23 cellular contexts compared by ENCODE assay signal in genomic region chr4:8156617-8157016, GRCh38. TPM values are rescaled to one million over a fixed set of nuclear protein-coding genes. Genes with fewer than 3 reads are reported as not detected.
DNase-seq lines count a peak whose midpoint lies in the region; ATAC-seq, FAIRE-seq and TF ChIP-seq lines count a peak whose summit lies in the region.
"Had no signal": no experiment of that assay in that cellular context is flagged by ENCODE, and none has a peak within 500 bp of the region (broad histone marks: within the 10 kb centered on the region; RNA-seq: fewer than 3 reads in every experiment).

No MANE protein-coding gene starts in this region.

- no peak overlapping the region for H4K5ac ChIP-seq in H1 (ENCODE audit: insufficient read length, low read depth, low read length)

- TF ChIP-seq RAD21 in Ishikawa (IDR thresholded peaks at IDR 0.05; ENCODE audit: low read depth) (no peak), H1 (IDR thresholded peaks at IDR 0.05 in 1 of 2, conservative IDR thresholded peaks at IDR 0.05 in 1 of 2; ENCODE audit: low read depth in 2 of 2, low read length in 2 of 2) (no peak)

- WGBS in H1 (ENCODE audit: extremely low coverage in 1 of 2, insufficient coverage in 1 of 2, insufficient read length in 1 of 2, insufficient replicate concordance in 2 of 2, low coverage in 1 of 2, low lambda C conversion rate in 2 of 2, missing lambda C conversion rate in 1 of 2), 2 experiments = 86% methylated on average over 8 of the region's 8 CpGs; no CpG with 5 or more reads in 1 of the 2 experiments
- 29 to 45% (median 33%) methylated on average over 8 of the region's 8 CpGs for WGBS in psoas muscle, 3 donors

- no peaks in the 10 kb centered on the region for H3K79me1 ChIP-seq in H1 (ENCODE audit: low read depth, low read length)

- H3K79me2 ChIP-seq in H1 (ENCODE audit: control insufficient read depth in 1 of 2, insufficient read depth in 2 of 2, low read length in 2 of 2) (no peaks in the 10 kb centered on the region), Karpas-422 (ENCODE audit: low read length) (no peaks in the 10 kb centered on the region)

- no peak overlapping the region for H2BK120ac ChIP-seq in H1 (replicated peaks; ENCODE audit: low read depth, low read length)

- no peak overlapping the region for H2BK20ac ChIP-seq in H1 (ENCODE audit: low read length)

- no peak overlapping the region for H4K8ac ChIP-seq in H1 (ENCODE audit: extremely low read depth, insufficient read depth, low read length)

- no peaks in the 10 kb centered on the region for H3K9me2 ChIP-seq in Karpas-422 (replicated peaks; ENCODE audit: insufficient read depth, low read length)

- TF ChIP-seq EP300 in Ishikawa (IDR thresholded peaks at IDR 0.05; ENCODE audit: borderline replicate concordance) (no peak), H1 (IDR thresholded peaks at IDR 0.05; ENCODE audit: borderline replicate concordance in 1 of 2, low read depth in 2 of 2, low read length in 2 of 2) (no peak)

- H3K27ac ChIP-seq in H1 (ENCODE audit: low read depth, low read length) (no peak overlapping the region), psoas muscle (peak overlapping the region; percentile 85), Karpas-422 (ENCODE audit: low read length) (no peak overlapping the region)
- H3K27ac ChIP-seq: PC-9, upper lobe of right lung had no signal

- intact Hi-C loops in psoas muscle (cut with DNase I) = loop anchor here (5.0 kb wide), 2 partner anchors 34 to 39 kb away; no protein-coding TSS in a partner anchor

- no peak overlapping the region for H2BK12ac ChIP-seq in H1 (ENCODE audit: low read depth, low read length)

- ATAC-seq in psoas muscle = peak; percentile 31 to 65 (median 56)
- no peak for ATAC-seq in activated CD8-positive, alpha-beta memory T cell treated with anti-CD3 and anti-CD28 coated beads, Interleukin-2, amount 10 ng/mL, durations not matched to agents 7 days and 5 days
- ATAC-seq: esophagus mucosa, upper lobe of right lung had no signal

- H4K91ac ChIP-seq in H1 (replicated peaks; ENCODE audit: insufficient read length, low read length) = no peak overlapping the region

- H3K23ac ChIP-seq in H1 (ENCODE audit: insufficient read length) = no peak overlapping the region

- FAIRE-seq in H1 (lab: Jason Lieb, UNC) = no peak
- FAIRE-seq: frontal cortex had no signal

- no peak overlapping the region for H2BK5ac ChIP-seq in H1 (ENCODE audit: low read depth, low read length)

- no peak overlapping the region for H3K14ac ChIP-seq in H1 (ENCODE audit: insufficient read length)

- H4K20me1 ChIP-seq in H1 (replicated peaks in 1 of 2; ENCODE audit: control insufficient read depth in 1 of 2, insufficient read depth in 2 of 2, low read length in 2 of 2) = peaks cover 3 to 7% of the 10 kb centered on the region in 2 experiments
- no peaks in the 10 kb centered on the region for H4K20me1 ChIP-seq in Karpas-422 (ENCODE audit: insufficient read depth, low read depth, low read length)

- H3K36me3 ChIP-seq in H1 (ENCODE audit: control insufficient read depth in 2 of 4, insufficient read depth in 4 of 4, low read length in 3 of 4) (no peaks in the 10 kb centered on the region), psoas muscle (ENCODE audit: insufficient read depth in 1 of 2, low read depth in 1 of 2) (no peaks in the 10 kb centered on the region), Karpas-422 (ENCODE audit: insufficient read depth, low read length) (no peaks in the 10 kb centered on the region)
- H3K36me3 ChIP-seq: upper lobe of right lung had no signal

- H3K4me1 Mint-ChIP-seq in activated CD8-positive, alpha-beta memory T cell treated with anti-CD3 and anti-CD28 coated beads, Interleukin-2, amount 10 ng/mL, durations not matched to agents 7 days and 5 days = peaks cover 11% of the 10 kb centered on the region

- H3K36me3 Mint-ChIP-seq in activated CD8-positive, alpha-beta memory T cell treated with anti-CD3 and anti-CD28 coated beads, Interleukin-2, amount 10 ng/mL, durations not matched to agents 7 days and 5 days = no peaks in the 10 kb centered on the region
- H3K36me3 Mint-ChIP-seq: IgD-negative memory B cell had no signal

- H3K4me2 ChIP-seq in H1 (ENCODE audit: insufficient read depth in 1 of 2, low read depth in 2 of 2, low read length in 2 of 2) (no peak overlapping the region), Karpas-422 (ENCODE audit: low read depth, low read length, poor library complexity, severe bottlenecking) (no peak overlapping the region)
- H3K4me2 ChIP-seq: PC-9 had no signal

- H3K4me1 ChIP-seq in H1 (replicated peaks in 1 of 4; ENCODE audit: control insufficient read depth in 3 of 4, insufficient read depth in 4 of 4, low read length in 3 of 4) (peaks cover 0 to 5% (median 2%) of the 10 kb centered on the region in 4 experiments; a peak in 4 of 7 replicates), psoas muscle (peaks cover 35% of the 10 kb centered on the region), Karpas-422 (ENCODE audit: low read length) (peaks cover 6% of the 10 kb centered on the region)

- peaks cover 18% of the 10 kb centered on the region for H3K27me3 Mint-ChIP-seq in activated CD8-positive, alpha-beta memory T cell treated with anti-CD3 and anti-CD28 coated beads, Interleukin-2, amount 10 ng/mL, durations not matched to agents 7 days and 5 days

- H3K9ac ChIP-seq in H1 (replicated peaks in 1 of 4; ENCODE audit: extremely low read depth in 1 of 4, low read depth in 3 of 4, low read length in 3 of 4) (no peak overlapping the region), Karpas-422 (ENCODE audit: low read length) (no peak overlapping the region)

- no peak overlapping the region for H3K27ac Mint-ChIP-seq in activated CD8-positive, alpha-beta memory T cell treated with anti-CD3 and anti-CD28 coated beads, Interleukin-2, amount 10 ng/mL, durations not matched to agents 7 days and 5 days
- H3K27ac Mint-ChIP-seq: activated CD4-positive, alpha-beta T cell treated with anti-CD3 and anti-CD28 coated beads, Interleukin-2, amount 10 ng/mL, durations not matched to agents 7 days and 5 days; activated naive CD8-positive, alpha-beta T cell treated with anti-CD3 and anti-CD28 coated beads, Interleukin-2, amount 10 ng/mL, durations not matched to agents 7 days and 5 days; IgD-negative memory B cell had no signal

- no peak overlapping the region for H3K4me3 Mint-ChIP-seq in activated CD8-positive, alpha-beta memory T cell treated with anti-CD3 and anti-CD28 coated beads, Interleukin-2, amount 10 ng/mL, durations not matched to agents 7 days and 5 days
- H3K4me3 Mint-ChIP-seq: activated naive CD8-positive, alpha-beta T cell treated with anti-CD3 and anti-CD28 coated beads, Interleukin-2, amount 10 ng/mL, durations not matched to agents 7 days and 5 days had no signal

- no peak overlapping the region for H3K18ac ChIP-seq in H1 (ENCODE audit: extremely low read depth, low read length)

- TF ChIP-seq CTCF in H1 (IDR thresholded peaks at IDR 0.05; ENCODE audit: control extremely low read depth in 1 of 3, insufficient read depth in 1 of 3, low read depth in 1 of 3, low read length in 3 of 3) = no peak
- TF ChIP-seq CTCF in psoas muscle (IDR thresholded peaks at IDR 0.05) = no peak

- TF ChIP-seq POLR2A in H1 (IDR thresholded peaks at IDR 0.05; ENCODE audit: control extremely low read depth in 1 of 2, low read depth in 2 of 2, low read length in 2 of 2) = no peak

- DNase-seq in NCI-H1417 (lab: John Stamatoyannopoulos, UW) (peak in 2 of 3 experiments; percentile 40 to 59), NCI-H1417 treated with DMSO at 0.1 percent for 48 hours (lab: John Stamatoyannopoulos, UW) (no peak), H1 (ENCODE audit: low read depth in 1 of 2, low spot score in 2 of 2) (no peak), psoas muscle (peak; percentile 76 to 88), hypothalamus (lab: John Stamatoyannopoulos, UW) (no peak), Karpas-422 (no peak)
- no peak for DNase-seq in activated CD8-positive, alpha-beta memory T cell treated with anti-CD3 and anti-CD28 coated beads, Interleukin-2, amount 10 ng/mL, durations not matched to agents 7 days and 5 days
- DNase-seq: 8988T; activated CD4-positive, alpha-beta T cell treated with anti-CD3 and anti-CD28 coated beads, Interleukin-2, amount 10 ng/mL, durations not matched to agents 7 days and 5 days; activated naive CD8-positive, alpha-beta T cell treated with anti-CD3 and anti-CD28 coated beads, Interleukin-2, amount 10 ng/mL, durations not matched to agents 7 days and 5 days; AML-193; effector memory CD4-positive, alpha-beta T cell; GOT3; islet precursor cell; NCI-H2029; NCI-H226; PC-9; stimulated activated CD8-positive, alpha-beta memory T cell treated with anti-CD3 and anti-CD28 coated beads, Interleukin-4, amount 100 ng/mL, for 48 hours; upper lobe of right lung had no signal

- POLR2A ChIA-PET in H1 (lab: Charles Lee; ENCODE audit: partially characterized antibody) = interaction anchor here (0.6 kb wide), 1 partner anchor 25 kb away, joined by 4 read pairs; no protein-coding TSS in a partner anchor

- H3K27me3 ChIP-seq in H1 (replicated peaks in 1 of 4; ENCODE audit: control insufficient read depth in 3 of 4, extremely low read depth in 1 of 4, insufficient read depth in 3 of 4, low read length in 3 of 4) = peaks cover 6 to 43% (median 30%) of the 10 kb centered on the region in 4 experiments
- no peaks in the 10 kb centered on the region for H3K27me3 ChIP-seq in psoas muscle (ENCODE audit: insufficient read depth in 3 of 3, low read length in 2 of 3)
- H3K27me3 ChIP-seq in Karpas-422 (ENCODE audit: low read length) = no peaks in the 10 kb centered on the region

- H2BK15ac ChIP-seq in H1 (ENCODE audit: low read length) = 0 out of 2 replicates have a peak overlapping the region, but pooled peaks have one; percentile 61

- H3K4me3 ChIP-seq in H1 (ENCODE audit: extremely low read depth in 1 of 4, insufficient read depth in 2 of 4, low read depth in 3 of 4, low read length in 4 of 4) (no peak overlapping the region), psoas muscle (peak overlapping the region; percentile 87), Karpas-422 (ENCODE audit: low read length) (no peak overlapping the region)
- H3K4me3 ChIP-seq: PC-9, upper lobe of right lung had no signal

- H3K23me2 ChIP-seq in H1 (ENCODE audit: low read depth, low read length) = peaks cover 14% of the 10 kb centered on the region; the same call in 1 of the 2 replicates

- no peaks in the 10 kb centered on the region for H3K9me3 ChIP-seq in H1 (ENCODE audit: insufficient read depth in 2 of 2, low read depth in 1 of 2, low read length in 1 of 2)
- H3K9me3 ChIP-seq in psoas muscle = no peaks in the 10 kb centered on the region
- no peaks in the 10 kb centered on the region for H3K9me3 ChIP-seq in Karpas-422 (ENCODE audit: low read length)
- H3K9me3 ChIP-seq: upper lobe of right lung had no signal

- H3K56ac ChIP-seq in H1 (replicated peaks; ENCODE audit: insufficient read length, low read depth, low read length) = no peak overlapping the region

- H3K9me3 Mint-ChIP-seq in activated CD8-positive, alpha-beta memory T cell treated with anti-CD3 and anti-CD28 coated beads, Interleukin-2, amount 10 ng/mL, durations not matched to agents 7 days and 5 days (ENCODE audit: low read depth) = no peaks in the 10 kb centered on the region
- H3K9me3 Mint-ChIP-seq: activated CD4-positive, alpha-beta T cell treated with anti-CD3 and anti-CD28 coated beads, Interleukin-2, amount 10 ng/mL, durations not matched to agents 7 days and 5 days; activated naive CD8-positive, alpha-beta T cell treated with anti-CD3 and anti-CD28 coated beads, Interleukin-2, amount 10 ng/mL, durations not matched to agents 7 days and 5 days; IgD-negative memory B cell had no signal

- H2AK5ac ChIP-seq in H1 (ENCODE audit: low read depth, low read length) = no peak overlapping the region; the same call in 1 of the 2 replicates

- no peak overlapping the region for H3K4ac ChIP-seq in H1 (replicated peaks; ENCODE audit: insufficient read length, low read depth, low read length)

- CTCF ChIA-PET in H1 (lab: Charles Lee; ENCODE audit: partially characterized antibody) = interaction anchor here (0.6 to 2.2 kb wide), 8 partner anchors 11 to 462 kb away, joined by 3 to 6 read pairs (median 3); no protein-coding TSS in a partner anchor
- CTCF ChIA-PET in activated CD8-positive, alpha-beta memory T cell treated with anti-CD3 and anti-CD28 coated beads, Interleukin-2, amount 10 ng/mL, durations not matched to agents 7 days and 5 days (lab: Charles Lee) = interaction anchor here (1.4 kb wide), 1 partner anchor 354 kb away, joined by 3 read pairs; no protein-coding TSS in a partner anchor

- H2AFZ ChIP-seq in H1 (ENCODE audit: low read length) (no peak overlapping the region), Karpas-422 (ENCODE audit: low read length) (no peak overlapping the region)
- H2AFZ ChIP-seq: PC-9 had no signal

RNA-seq across cellular contexts. Expression of gene ABLIM2, which starts 2.0 kb away (rescaled TPM):
- 2.8 and 3.0 TPM in 2 replicates for total RNA-seq in H1 (2021; fragmentation: NEBNext Ultra II Directional; extraction: Animal tissue kit (Norgen Biotek cat#: 25700))
- 3.0 TPM in 2 replicates for polyA plus RNA-seq in H1 (2011; rRNA removed)
- polyA plus RNA-seq in H1 (2011; cell fraction: cytosol; rRNA removed) = 3.6 TPM
- 5.9 TPM for polyA plus RNA-seq in H1 (2011; cell fraction: nucleus; rRNA removed)
- polyA plus RNA-seq in H1 (2012, experiment 1 of 2) = 2.9 to 4.0 TPM (median 3.3 TPM) in 4 replicates
- polyA plus RNA-seq in H1 (2012, experiment 2 of 2) = 2.2 TPM
- 0.95 TPM for polyA plus RNA-seq in H1 (2013, experiment 1 of 2)
- polyA plus RNA-seq in H1 (2013, experiment 2 of 2) = 1.2 TPM
- polyA minus RNA-seq in H1 (2011; rRNA and poly(A)+ RNA removed) = 2.7 and 4.9 TPM in 2 replicates
- 1.2 TPM for polyA minus RNA-seq in H1 (2011; cell fraction: cytosol; rRNA and poly(A)+ RNA removed)
- polyA minus RNA-seq in H1 (2011; cell fraction: nucleus; rRNA and poly(A)+ RNA removed) = 9.1 TPM
- 100 to 1,000 TPM; 127 to 956 (median 461) TPM for total RNA-seq in psoas muscle
- 100 to 1,000 TPM in 2 of 3 donors, 10 to 100 TPM in 1; 82.2 to 295 (median 123) TPM for polyA plus RNA-seq in psoas muscle
- not detected in 2 replicates for total RNA-seq in Karpas-422 (2014; rRNA removed; shearing (Covaris generic); ENCODE audit: low replicate concordance)
- total RNA-seq in activated CD8-positive, alpha-beta memory T cell treated with anti-CD3 and anti-CD28 coated beads, Interleukin-2, amount 10 ng/mL, durations not matched to agents 7 days and 5 days = under 1 TPM in 1 of 2 experiments, not detected in 1; 0.19 TPM

RNA-seq across cellular contexts. Expression of gene SH3TC1, which starts 42.5 kb away (rescaled TPM):
- total RNA-seq in H1 (2021; fragmentation: NEBNext Ultra II Directional; extraction: Animal tissue kit (Norgen Biotek cat#: 25700)) = 0.29 TPM in 1 of 2 replicates, not detected in the other
- 0.13 and 0.15 TPM in 2 replicates for polyA plus RNA-seq in H1 (2011; rRNA removed)
- 0.14 TPM for polyA plus RNA-seq in H1 (2011; cell fraction: cytosol; rRNA removed)
- 0.29 TPM for polyA plus RNA-seq in H1 (2011; cell fraction: nucleus; rRNA removed)
- 0.08 to 0.36 TPM (median 0.14 TPM) in 4 replicates for polyA plus RNA-seq in H1 (2012, experiment 1 of 2)
- polyA plus RNA-seq in H1 (2012, experiment 2 of 2) = 0.22 TPM
- 0.16 TPM for polyA plus RNA-seq in H1 (2013, experiment 1 of 2)
- 0.07 TPM for polyA plus RNA-seq in H1 (2013, experiment 2 of 2)
- polyA minus RNA-seq in H1 (2011; rRNA and poly(A)+ RNA removed) = 0.13 and 0.71 TPM in 2 replicates
- not detected for polyA minus RNA-seq in H1 (2011; cell fraction: cytosol; rRNA and poly(A)+ RNA removed)
- 0.30 TPM for polyA minus RNA-seq in H1 (2011; cell fraction: nucleus; rRNA and poly(A)+ RNA removed)
- total RNA-seq in psoas muscle = 1 to 10 TPM; 4.6 to 7.9 (median 4.9) TPM
- polyA plus RNA-seq in psoas muscle = 1 to 10 TPM; 1.9 to 5.0 (median 4.0) TPM
- 1.7 and 6.9 TPM in 2 replicates for total RNA-seq in Karpas-422 (2014; rRNA removed; shearing (Covaris generic); ENCODE audit: low replicate concordance)
- total RNA-seq in activated CD8-positive, alpha-beta memory T cell treated with anti-CD3 and anti-CD28 coated beads, Interleukin-2, amount 10 ng/mL, durations not matched to agents 7 days and 5 days = 10 to 100 TPM in 1 of 2 experiments, 1 to 10 TPM in 1; 6.0 to 10.7 TPM

Comparison
In these comparisons a context has a peak if more than half of its experiments do, and no peak if none do; other contexts are left out.
1. DNase-seq: peak in NCI-H1417 (2 of 3) and psoas muscle (2 of 2); none in NCI-H1417 treated with DMSO at 0.1 percent for 48 hours (single experiment), H1 (0 of 2), hypothalamus (0 of 51), Karpas-422 (single experiment) and activated CD8-positive, alpha-beta memory T cell treated with anti-CD3 and anti-CD28 coated beads, Interleukin-2, amount 10 ng/mL, durations not matched to agents 7 days and 5 days (single experiment).
2. RNA of gene ABLIM2, which starts 2.0 kb away (total RNA-seq): 127 to 956 TPM in psoas muscle; 2.8 to 3.0 TPM in H1, 0.19 TPM in activated CD8-positive, alpha-beta memory T cell treated with anti-CD3 and anti-CD28 coated beads, Interleukin-2, amount 10 ng/mL, durations not matched to agents 7 days and 5 days and not detected in Karpas-422; every median in the first group is over 10 times any median in the second.